In genomic region chr1:186828612-186829542, GRCh38 we compare ENCODE assay signal across 2 cellular contexts.
TF ChIP-seq lines count a peak whose summit lies in the region.

PLA2G4A (plus strand) TSS chr1:186828949; CDS start chr1:186854355, 25,406 bp downstream.

TF ChIP-seq in SK-N-SH, 30 proteins besides CTCF, POLR2A, EP300 and RAD21:
- TF ChIP-seq USF1 (IDR thresholded peaks at IDR 0.05; ENCODE audit: borderline replicate concordance, low read depth) (0 out of 2 replicates have a peak, but pooled peaks have one; percentile 10), MAX (IDR thresholded peaks at IDR 0.05; ENCODE audit: low read depth) (peak; percentile 29; the same call in 1 of the 2 replicates), ZBTB33 (IDR thresholded peaks at IDR 0.05; ENCODE audit: borderline replicate concordance, low read depth) (no peak)

TF ChIP-seq in H1, 55 proteins besides CTCF, POLR2A, EP300 and RAD21 (continued from another document):
- no peak for TF ChIP-seq ATF2 (IDR thresholded peaks at IDR 0.05; ENCODE audit: low read length)
- TF ChIP-seq MAX (IDR thresholded peaks at IDR 0.05), result peak; percentile 84
- no peak for TF ChIP-seq PHF8 (conservative IDR thresholded peaks at IDR 0.05; ENCODE audit: low read depth, low read length)
- peak; percentile 60 for TF ChIP-seq KDM4A (IDR thresholded peaks at IDR 0.05; ENCODE audit: low read depth, low read length, severe bottlenecking)
- peak in 1 of 2 experiments; percentile 72; a peak in 1 of 4 replicates for TF ChIP-seq SIN3A (conservative IDR thresholded peaks at IDR 0.05 in 1 of 2, IDR thresholded peaks at IDR 0.05 in 1 of 2; ENCODE audit: low read depth in 1 of 2, low read length in 2 of 2)
